In genomic region chr14:21264025-21264801, GRCh38 we compare ENCODE assay signal across 9 cellular contexts. TPM values are rescaled to one million over a fixed set of nuclear protein-coding genes. Genes with fewer than 3 reads are reported as not detected.
DNase-seq lines count a peak whose midpoint lies in the region; ATAC-seq, FAIRE-seq and TF ChIP-seq lines count a peak whose summit lies in the region.
"Had no signal": no experiment of that assay in that cellular context is flagged by ENCODE, and none has a peak within 500 bp of the region (broad histone marks: within the 10 kb centered on the region; RNA-seq: fewer than 3 reads in every experiment).

No MANE protein-coding gene starts in this region.

- peak; percentile 70 for ATAC-seq in HG02884 (IDR thresholded peaks at IDR 0.05; ENCODE audit: unreplicated experiment)

- H3K4me1 Mint-ChIP-seq in activated naive CD4-positive, alpha-beta T cell treated with anti-CD3 and anti-CD28 coated beads for 36 hours (ENCODE audit: low read depth) = peaks cover 64% of the 10 kb centered on the region

- CTCF ChIA-PET in activated naive CD4-positive, alpha-beta T cell treated with anti-CD3 and anti-CD28 coated beads for 36 hours (lab: Charles Lee) = interaction anchor here (0.7 to 2.2 kb wide), 3 partner anchors 8 to 47 kb away, joined by 3 to 8 read pairs (median 4); no protein-coding TSS in a partner anchor

- TF ChIP-seq POLR2A in sigmoid colon (IDR thresholded peaks at IDR 0.05) (no peak), vagina (IDR thresholded peaks at IDR 0.05) (no peak)

- peaks cover 88% of the 10 kb centered on the region for H3K36me3 Mint-ChIP-seq in activated naive CD4-positive, alpha-beta T cell treated with anti-CD3 and anti-CD28 coated beads for 36 hours (ENCODE audit: low read depth)

- H3K9me3 Mint-ChIP-seq in activated naive CD4-positive, alpha-beta T cell treated with anti-CD3 and anti-CD28 coated beads for 36 hours = no peaks in the 10 kb centered on the region

- peak overlapping the region; percentile 9 for H3K4me3 ChIP-seq in epithelial cell of esophagus (ENCODE audit: low read length)
- no peak overlapping the region for H3K4me3 ChIP-seq in sigmoid colon
- no peak overlapping the region for H3K4me3 ChIP-seq in vagina

- peaks cover 0 to 87% (median 71%) of the 10 kb centered on the region in 4 donors for H3K4me1 ChIP-seq in sigmoid colon
- peaks cover 81% of the 10 kb centered on the region for H3K4me1 ChIP-seq in vagina

- H3K27ac ChIP-seq in sigmoid colon (peak overlapping the region in 3 of 4 donors; percentile 11 to 31 (median 17)), vagina (no peak overlapping the region)

- no peak for DNase-seq in activated naive CD4-positive, alpha-beta T cell treated with anti-CD3 and anti-CD28 coated beads for 36 hours
- no peak for DNase-seq in activated naive CD4-positive, alpha-beta T cell treated with Interleukin-2 at 50 U/mL for 16 hours
- peak; percentile 66 for DNase-seq in RCC 7860 (ENCODE audit: low spot score)
- DNase-seq in epithelial cell of esophagus (ENCODE audit: low read depth) = peak; percentile 79
- DNase-seq in sigmoid colon = no peak
- DNase-seq in vagina (ENCODE audit: extremely low spot score in 2 of 2) = no peak
- no peak for DNase-seq in superior temporal gyrus (ENCODE audit: extremely low spot score)
- DNase-seq: left cardiac atrium had no signal

- peak overlapping the region; percentile 100 for H3K4me3 Mint-ChIP-seq in activated naive CD4-positive, alpha-beta T cell treated with anti-CD3 and anti-CD28 coated beads for 36 hours

- peaks cover 0 to 64% (median 13%) of the 10 kb centered on the region in 4 donors for H3K36me3 ChIP-seq in sigmoid colon
- H3K36me3 ChIP-seq in vagina = peaks cover 0 to 18% of the 10 kb centered on the region in 2 donors

- peak overlapping the region; percentile 100 for H3K27ac Mint-ChIP-seq in activated naive CD4-positive, alpha-beta T cell treated with anti-CD3 and anti-CD28 coated beads for 36 hours

- no peaks in the 10 kb centered on the region for H3K27me3 Mint-ChIP-seq in activated naive CD4-positive, alpha-beta T cell treated with anti-CD3 and anti-CD28 coated beads for 36 hours (ENCODE audit: low read depth)

- TF ChIP-seq EP300 in sigmoid colon (IDR thresholded peaks at IDR 0.05) = no peak

- FAIRE-seq in RCC 7860 (lab: Jason Lieb, UNC) = peak; percentile 88

- intact Hi-C loops in activated naive CD4-positive, alpha-beta T cell treated with anti-CD3 and anti-CD28 coated beads for 36 hours (cut with micrococcal nuclease) = loop anchor here (1.0 to 2.0 kb wide), 4 partner anchors 44 to 863 kb away; partner anchors contain the start of gene CHD8
- intact Hi-C loops in sigmoid colon (cut with DNase I) (no loop called here), vagina (cut with DNase I) (no loop called here)

- no peak for TF ChIP-seq CTCF in epithelial cell of esophagus (IDR thresholded peaks at IDR 0.05; ENCODE audit: insufficient read depth, low read depth, low read length, missing control alignments)
- no peak for TF ChIP-seq CTCF in sigmoid colon (IDR thresholded peaks at IDR 0.05)
- no peak for TF ChIP-seq CTCF in vagina (IDR thresholded peaks at IDR 0.05)

- H3K27me3 ChIP-seq in sigmoid colon (no peaks in the 10 kb centered on the region), vagina (no peaks in the 10 kb centered on the region)

- H3K9me3 ChIP-seq in sigmoid colon (no peaks in the 10 kb centered on the region), vagina (no peaks in the 10 kb centered on the region)

- 28 to 39% methylated on average over 4 of the region's 4 CpGs for WGBS in sigmoid colon, 2 donors

RNA-seq across cellular contexts. Expression of gene HNRNPC, which starts 5.0 kb away (rescaled TPM):
- 1,000 to 10,000 TPM; 1,252 to 1,377 TPM for total RNA-seq in activated naive CD4-positive, alpha-beta T cell treated with anti-CD3 and anti-CD28 coated beads for 36 hours
- total RNA-seq in sigmoid colon (100 to 1,000 TPM; 365 to 449 (median 404) TPM), vagina (345 TPM)
- polyA plus RNA-seq in sigmoid colon = 100 to 1,000 TPM; 369 to 645 (median 419) TPM

RNA-seq across cellular contexts. Expression of gene RPGRIP1, which starts 15.7 kb away (rescaled TPM):
- total RNA-seq in activated naive CD4-positive, alpha-beta T cell treated with anti-CD3 and anti-CD28 coated beads for 36 hours = not detected
- total RNA-seq in sigmoid colon (under 1 TPM in 1 of 4 donors, not detected in 3; 0.27 TPM), vagina (not detected)
- under 1 TPM; 0.25 to 0.60 (median 0.46) TPM for polyA plus RNA-seq in sigmoid colon

Comparison
In these comparisons a context has a peak if more than half of its experiments do, and no peak if none do; other contexts are left out.
1. DNase-seq: peak in RCC 7860 (single experiment) and epithelial cell of esophagus (single experiment); none in activated naive CD4-positive, alpha-beta T cell treated with anti-CD3 and anti-CD28 coated beads for 36 hours (single experiment), activated naive CD4-positive, alpha-beta T cell treated with Interleukin-2 at 50 U/mL for 16 hours (single experiment), sigmoid colon (single experiment), vagina (0 of 2) and superior temporal gyrus (single experiment).